ENCODE assay signal across 2 cellular contexts in the genomic region with DNA sequence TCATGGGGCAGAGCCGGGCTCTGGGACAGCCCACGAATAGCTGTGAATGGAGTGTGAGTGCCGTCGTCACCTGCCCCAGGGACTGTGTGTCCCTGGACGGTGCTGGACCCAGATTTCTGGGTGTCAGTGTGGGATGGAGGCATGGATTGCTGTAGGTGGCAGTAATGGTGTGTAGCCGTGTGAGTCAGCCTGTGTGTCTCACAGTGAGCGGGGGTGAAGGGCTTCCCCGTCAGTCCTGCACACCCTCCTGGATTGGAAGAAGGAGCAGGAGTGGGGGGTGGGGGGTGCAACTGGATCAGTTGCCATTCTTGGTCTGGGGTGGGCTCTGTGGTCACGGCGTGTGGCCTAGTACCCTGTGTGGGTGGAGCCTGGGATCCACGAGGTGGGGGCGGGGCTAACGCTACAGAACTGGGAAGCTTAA.
A peak's percentile ranks its signal among the peaks of the same experiment; 100 is the strongest.
TF ChIP-seq lines count a peak whose summit lies in the region.

No MANE protein-coding gene starts in this region.

TF ChIP-seq in K562, 482 proteins besides CTCF, POLR2A, EP300 and RAD21 (continued from another document):
- TF ChIP-seq HES1 (IDR thresholded peaks at IDR 0.05; ENCODE audit: low read depth) (no peak), EGR1 (conservative IDR thresholded peaks at IDR 0.05) (peak; percentile 34; the same call in 1 of the 2 replicates), JUND (IDR thresholded peaks at IDR 0.05; ENCODE audit: borderline replicate concordance, low read depth, low read length) (0 out of 2 replicates have a peak, but pooled peaks have one; percentile 16), JUND (tag; IDR thresholded peaks at IDR 0.05; ENCODE audit: borderline replicate concordance, low read depth, low read length) (no peak)
- TF ChIP-seq, protein P1, sequence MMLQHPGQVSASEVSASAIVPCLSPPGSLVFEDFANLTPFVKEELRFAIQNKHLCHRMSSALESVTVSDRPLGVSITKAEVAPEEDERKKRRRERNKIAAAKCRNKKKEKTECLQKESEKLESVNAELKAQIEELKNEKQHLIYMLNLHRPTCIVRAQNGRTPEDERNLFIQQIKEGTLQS (IDR thresholded peaks at IDR 0.05): peak; percentile 43; the same call in 1 of the 2 replicates
- TF ChIP-seq, protein P1 (CRISPR knock-in tag; conservative IDR thresholded peaks at IDR 0.05): no peak

TF ChIP-seq in GM12891, 5 proteins besides CTCF, POLR2A, EP300 and RAD21 (continued from another document):
- no peak for TF ChIP-seq SPI1 (IDR thresholded peaks at IDR 0.05; ENCODE audit: low read depth, low read length)
- no peak for TF ChIP-seq PAX5 (IDR thresholded peaks at IDR 0.05; ENCODE audit: insufficient read depth, low read length, severe bottlenecking)
